ENCODE assay signal across 1 cellular context in the genomic region with DNA sequence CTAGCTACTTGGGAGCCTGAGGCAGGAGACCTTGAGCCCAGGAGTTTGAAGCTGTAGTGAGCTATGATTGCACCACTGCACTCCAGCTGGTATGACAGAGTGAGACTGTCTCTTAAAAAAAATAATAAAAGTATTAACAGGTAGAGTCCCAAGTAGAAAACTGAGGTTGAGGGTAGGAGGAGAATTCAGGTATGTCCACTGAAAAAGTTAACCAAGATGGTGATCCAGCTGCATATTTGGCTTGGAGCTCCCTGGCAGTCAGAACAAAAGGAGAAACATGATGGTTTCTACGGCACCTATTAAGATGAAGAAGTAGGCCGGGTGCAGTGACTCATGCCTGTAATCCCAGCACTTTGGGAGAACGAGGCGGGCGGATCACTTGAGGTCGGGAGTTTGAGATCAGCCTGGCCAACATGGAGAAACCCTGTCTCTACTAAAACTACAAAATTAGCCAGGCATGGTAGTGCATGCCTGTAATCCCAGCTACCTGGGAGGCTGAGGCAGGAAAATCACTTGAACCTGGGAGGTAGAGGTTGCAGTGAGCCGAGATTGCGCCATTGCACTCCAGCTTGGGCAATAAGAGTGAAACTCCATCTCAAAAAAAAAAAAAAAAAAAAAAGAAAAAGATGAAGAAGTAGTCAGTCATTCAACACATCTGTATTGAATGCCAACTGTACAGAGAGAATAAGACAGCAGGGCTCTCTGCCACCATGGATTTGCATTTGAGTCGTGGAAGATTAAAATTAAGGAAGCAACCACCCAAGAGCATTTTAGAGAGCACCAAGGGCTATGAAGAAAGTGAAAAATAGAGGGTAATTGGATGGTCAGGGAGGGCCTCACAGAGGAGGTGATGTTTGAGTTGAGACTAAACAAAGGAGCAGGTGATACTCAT.
A peak's percentile ranks its signal among the peaks of the same experiment; 100 is the strongest.
TF ChIP-seq lines count a peak whose summit lies in the region.
"Not testable (repeated sequence)": the region's sequence is repeated elsewhere in the genome, so short reads cannot be mapped to it uniquely, and the experiment has no call there.

No MANE protein-coding gene starts in this region.

TF ChIP-seq in K562, 482 proteins besides CTCF, POLR2A, EP300 and RAD21:
- TF ChIP-seq CEBPG (CRISPR knock-in tag; IDR thresholded peaks at IDR 0.05): peak; percentile 80
- TF ChIP-seq CEBPG (tag; conservative IDR thresholded peaks at IDR 0.05 in 1 of 2, IDR thresholded peaks at IDR 0.05 in 1 of 2): peak in 1 of 2 experiments; percentile 83; a peak in 3 of 4 replicates
- TF ChIP-seq, protein P1, sequence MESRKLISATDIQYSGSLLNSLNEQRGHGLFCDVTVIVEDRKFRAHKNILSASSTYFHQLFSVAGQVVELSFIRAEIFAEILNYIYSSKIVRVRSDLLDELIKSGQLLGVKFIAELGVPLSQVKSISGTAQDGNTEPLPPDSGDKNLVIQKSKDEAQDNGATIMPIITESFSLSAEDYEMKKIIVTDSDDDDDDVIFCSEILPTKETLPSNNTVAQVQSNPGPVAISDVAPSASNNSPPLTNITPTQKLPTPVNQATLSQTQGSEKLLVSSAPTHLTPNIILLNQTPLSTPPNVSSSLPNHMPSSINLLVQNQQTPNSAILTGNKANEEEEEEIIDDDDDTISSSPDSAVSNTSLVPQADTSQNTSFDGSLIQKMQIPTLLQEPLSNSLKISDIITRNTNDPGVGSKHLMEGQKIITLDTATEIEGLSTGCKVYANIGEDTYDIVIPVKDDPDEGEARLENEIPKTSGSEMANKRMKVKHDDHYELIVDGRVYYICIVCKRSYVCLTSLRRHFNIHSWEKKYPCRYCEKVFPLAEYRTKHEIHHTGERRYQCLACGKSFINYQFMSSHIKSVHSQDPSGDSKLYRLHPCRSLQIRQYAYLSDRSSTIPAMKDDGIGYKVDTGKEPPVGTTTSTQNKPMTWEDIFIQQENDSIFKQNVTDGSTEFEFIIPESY (CRISPR knock-in tag; IDR thresholded peaks at IDR 0.05): 0 out of 2 replicates have a peak, but pooled peaks have one; percentile 35
- TF ChIP-seq FOSL1 (tag; conservative IDR thresholded peaks at IDR 0.05): peak; percentile 40
- 0 out of 2 replicates have a peak, but pooled peaks have one; percentile 6 for TF ChIP-seq ZNF263 (CRISPR knock-in tag; IDR thresholded peaks at IDR 0.05; ENCODE audit: borderline replicate concordance)
- TF ChIP-seq, protein P2, sequence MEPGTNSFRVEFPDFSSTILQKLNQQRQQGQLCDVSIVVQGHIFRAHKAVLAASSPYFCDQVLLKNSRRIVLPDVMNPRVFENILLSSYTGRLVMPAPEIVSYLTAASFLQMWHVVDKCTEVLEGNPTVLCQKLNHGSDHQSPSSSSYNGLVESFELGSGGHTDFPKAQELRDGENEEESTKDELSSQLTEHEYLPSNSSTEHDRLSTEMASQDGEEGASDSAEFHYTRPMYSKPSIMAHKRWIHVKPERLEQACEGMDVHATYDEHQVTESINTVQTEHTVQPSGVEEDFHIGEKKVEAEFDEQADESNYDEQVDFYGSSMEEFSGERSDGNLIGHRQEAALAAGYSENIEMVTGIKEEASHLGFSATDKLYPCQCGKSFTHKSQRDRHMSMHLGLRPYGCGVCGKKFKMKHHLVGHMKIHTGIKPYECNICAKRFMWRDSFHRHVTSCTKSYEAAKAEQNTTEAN (CRISPR knock-in tag; IDR thresholded peaks at IDR 0.05): 0 out of 2 replicates have a peak, but pooled peaks have one; percentile 52
- 0 out of 2 replicates have a peak, but pooled peaks have one; percentile 35 for TF ChIP-seq ZFX (CRISPR knock-in tag; IDR thresholded peaks at IDR 0.05)
- TF ChIP-seq, protein P3, sequence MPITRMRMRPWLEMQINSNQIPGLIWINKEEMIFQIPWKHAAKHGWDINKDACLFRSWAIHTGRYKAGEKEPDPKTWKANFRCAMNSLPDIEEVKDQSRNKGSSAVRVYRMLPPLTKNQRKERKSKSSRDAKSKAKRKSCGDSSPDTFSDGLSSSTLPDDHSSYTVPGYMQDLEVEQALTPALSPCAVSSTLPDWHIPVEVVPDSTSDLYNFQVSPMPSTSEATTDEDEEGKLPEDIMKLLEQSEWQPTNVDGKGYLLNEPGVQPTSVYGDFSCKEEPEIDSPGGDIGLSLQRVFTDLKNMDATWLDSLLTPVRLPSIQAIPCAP (CRISPR knock-in tag; IDR thresholded peaks at IDR 0.05; ENCODE audit: borderline replicate concordance): 0 out of 2 replicates have a peak, but pooled peaks have one; percentile 56
- TF ChIP-seq, protein P4, sequence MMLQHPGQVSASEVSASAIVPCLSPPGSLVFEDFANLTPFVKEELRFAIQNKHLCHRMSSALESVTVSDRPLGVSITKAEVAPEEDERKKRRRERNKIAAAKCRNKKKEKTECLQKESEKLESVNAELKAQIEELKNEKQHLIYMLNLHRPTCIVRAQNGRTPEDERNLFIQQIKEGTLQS (IDR thresholded peaks at IDR 0.05): peak; percentile 70
- TF ChIP-seq, protein P4 (CRISPR knock-in tag; conservative IDR thresholded peaks at IDR 0.05): not testable (repeated sequence)
- TF ChIP-seq, protein P5, sequence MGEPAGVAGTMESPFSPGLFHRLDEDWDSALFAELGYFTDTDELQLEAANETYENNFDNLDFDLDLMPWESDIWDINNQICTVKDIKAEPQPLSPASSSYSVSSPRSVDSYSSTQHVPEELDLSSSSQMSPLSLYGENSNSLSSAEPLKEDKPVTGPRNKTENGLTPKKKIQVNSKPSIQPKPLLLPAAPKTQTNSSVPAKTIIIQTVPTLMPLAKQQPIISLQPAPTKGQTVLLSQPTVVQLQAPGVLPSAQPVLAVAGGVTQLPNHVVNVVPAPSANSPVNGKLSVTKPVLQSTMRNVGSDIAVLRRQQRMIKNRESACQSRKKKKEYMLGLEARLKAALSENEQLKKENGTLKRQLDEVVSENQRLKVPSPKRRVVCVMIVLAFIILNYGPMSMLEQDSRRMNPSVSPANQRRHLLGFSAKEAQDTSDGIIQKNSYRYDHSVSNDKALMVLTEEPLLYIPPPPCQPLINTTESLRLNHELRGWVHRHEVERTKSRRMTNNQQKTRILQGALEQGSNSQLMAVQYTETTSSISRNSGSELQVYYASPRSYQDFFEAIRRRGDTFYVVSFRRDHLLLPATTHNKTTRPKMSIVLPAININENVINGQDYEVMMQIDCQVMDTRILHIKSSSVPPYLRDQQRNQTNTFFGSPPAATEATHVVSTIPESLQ (CRISPR knock-in tag; IDR thresholded peaks at IDR 0.05): 0 out of 2 replicates have a peak, but pooled peaks have one; percentile 13
- peak; percentile 90 for TF ChIP-seq CEBPB (tag; IDR thresholded peaks at IDR 0.05)
- TF ChIP-seq ZFP36 (IDR thresholded peaks at IDR 0.05; ENCODE audit: low read depth, low read length, partially characterized antibody): peak; percentile 67
